Comparison of ENCODE assay signal across 16 cellular contexts in the genomic region with DNA sequence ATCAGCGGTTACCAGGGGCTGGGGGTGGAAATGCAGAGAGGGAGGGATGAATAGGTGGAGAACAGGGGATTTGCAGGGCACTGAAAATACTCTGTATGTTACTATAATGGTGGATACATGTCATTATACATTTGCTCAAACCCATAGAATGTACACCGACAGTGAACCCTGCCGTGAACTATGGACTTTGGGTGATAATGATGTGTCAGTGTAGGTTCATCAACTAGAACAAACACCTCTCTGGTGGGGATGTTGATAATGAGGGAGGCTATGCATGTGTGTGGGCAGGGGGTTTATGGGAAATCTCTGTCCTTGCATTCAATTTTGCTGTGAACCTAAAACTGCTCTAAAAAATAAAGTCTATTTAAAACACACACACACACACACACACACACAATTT. TPM values are rescaled to one million over a fixed set of nuclear protein-coding genes. Genes with fewer than 3 reads are reported as not detected.
DNase-seq lines count a peak whose midpoint lies in the region; ATAC-seq and TF ChIP-seq lines count a peak whose summit lies in the region.
"Had no signal": no experiment of that assay in that cellular context is flagged by ENCODE, and none has a peak within 500 bp of the region (broad histone marks: within the 10 kb centered on the region; RNA-seq: fewer than 3 reads in every experiment).

No MANE protein-coding gene starts in this region.

- DNase-seq in CD14-positive monocyte (ENCODE audit: low spot score) (no peak), hepatocyte (ENCODE audit: low spot score) (peak; percentile 29), DMS 273 (lab: John Stamatoyannopoulos, UW; ENCODE audit: unreplicated experiment) (no peak), NCI-H1694 treated with DMSO at 0.1 percent for 48 hours (lab: John Stamatoyannopoulos, UW) (no peak), GM13976 (ENCODE audit: low spot score) (no peak)
- DNase-seq: 8988T; Caco-2; CD4-positive, alpha-beta T cell; DMS153; DMS79; GDM1; HCEC 1CT had no signal

- no peaks in the 10 kb centered on the region for H3K27me3 ChIP-seq in hepatocyte
- no peaks in the 10 kb centered on the region for H3K27me3 ChIP-seq in neutrophil

- H3K9me3 ChIP-seq in hepatocyte (ENCODE audit: low read depth) (no peaks in the 10 kb centered on the region), neutrophil (no peaks in the 10 kb centered on the region)
- H3K9me3 ChIP-seq: Caco-2 had no signal

- peak overlapping the region; percentile 65 for H3K27ac ChIP-seq in hepatocyte
- H3K27ac ChIP-seq in neutrophil = peak overlapping the region; percentile 80

- H3K4me1 Mint-ChIP-seq in CD14-positive monocyte = peaks cover 85% of the 10 kb centered on the region

- H3K79me2 ChIP-seq in hepatocyte = no peaks in the 10 kb centered on the region

- no peaks in the 10 kb centered on the region for H3K4me1 ChIP-seq in hepatocyte (ENCODE audit: insufficient read depth)
- peaks cover 47 to 51% of the 10 kb centered on the region in 2 experiments for H3K4me1 ChIP-seq in neutrophil (ENCODE audit: control insufficient read depth in 1 of 2, insufficient read depth in 1 of 2, low read depth in 1 of 2, low read length in 1 of 2)

- no peak overlapping the region for H3K4me2 ChIP-seq in hepatocyte
- H3K4me2 ChIP-seq: GM23338 had no signal

- no peak overlapping the region for H2AFZ ChIP-seq in hepatocyte
- H2AFZ ChIP-seq: GM23338 had no signal

- WGBS in hepatocyte (ENCODE audit: low lambda C conversion rate, missing lambda C conversion rate) = 78% methylated on average over 3 of the region's 3 CpGs

- H3K36me3 ChIP-seq in hepatocyte (replicated peaks; ENCODE audit: insufficient read depth, low read depth) = no peaks in the 10 kb centered on the region
- H3K36me3 ChIP-seq in neutrophil = no peaks in the 10 kb centered on the region

- no peak for TF ChIP-seq CTCF in CD14-positive monocyte (IDR thresholded peaks at IDR 0.05)
- TF ChIP-seq CTCF in hepatocyte (IDR thresholded peaks at IDR 0.05; ENCODE audit: poor library complexity) = no peak
- TF ChIP-seq CTCF in neutrophil (IDR thresholded peaks at IDR 0.05) = no peak
- TF ChIP-seq CTCF in GM13976 (IDR thresholded peaks at IDR 0.05; ENCODE audit: borderline replicate concordance, control extremely low read depth, extremely low read depth, insufficient read depth, missing control alignments) = no peak

- intact Hi-C loops in CD14-positive monocyte (cut with micrococcal nuclease) = no loop called here

- in situ Hi-C loops in GM13976 (cut with MboI; ENCODE audit: low sequenced_read_pairs, unreplicated experiment) = no loop called here

- peaks cover 0 to 2% (median 0%) of the 10 kb centered on the region in 7 donors for H3K9me3 Mint-ChIP-seq in CD14-positive monocyte
- H3K9me3 Mint-ChIP-seq: CD4-positive, alpha-beta T cell; GM23338 had no signal

- no peak for ATAC-seq in HG02970 (IDR thresholded peaks at IDR 0.05; ENCODE audit: low FRiP score, unreplicated experiment)
- ATAC-seq: GM23338 had no signal

- no peaks in the 10 kb centered on the region for H3K9me2 ChIP-seq in hepatocyte (replicated peaks; ENCODE audit: insufficient read depth)

- H4K20me1 ChIP-seq in hepatocyte (ENCODE audit: insufficient read depth, poor library complexity, severe bottlenecking) = no peaks in the 10 kb centered on the region

- H3K36me3 Mint-ChIP-seq in CD14-positive monocyte = peaks cover 45 to 64% of the 10 kb centered on the region in 2 donors

- no peaks in the 10 kb centered on the region for H3K27me3 Mint-ChIP-seq in CD14-positive monocyte (ENCODE audit: low read depth in 3 of 3)
- H3K27me3 Mint-ChIP-seq: B cell; CD4-positive, alpha-beta T cell had no signal

- H3K4me3 Mint-ChIP-seq in CD14-positive monocyte = peak overlapping the region in 1 of 2 donors; percentile 80
- H3K4me3 Mint-ChIP-seq: B cell; CD4-positive, alpha-beta T cell; GM23338 had no signal

- H3K4me3 ChIP-seq in hepatocyte (no peak overlapping the region), neutrophil (ENCODE audit: low read depth in 1 of 2, low read length in 1 of 2) (no peak overlapping the region)
- H3K4me3 ChIP-seq: GM23338 had no signal

- peak overlapping the region; percentile 93 to 99 (median 96) for H3K27ac Mint-ChIP-seq in CD14-positive monocyte
- H3K27ac Mint-ChIP-seq: B cell; CD4-positive, alpha-beta T cell; GM23338 had no signal

RNA-seq across cellular contexts. Expression of gene HPSE, which starts 11.5 kb away (rescaled TPM):
- polyA plus RNA-seq in CD14-positive monocyte (10 to 100 TPM; 31.2 to 65.8 TPM), hepatocyte (3.8 and 8.0 TPM in 2 replicates)
- total RNA-seq in hepatocyte = 1.7 and 3.7 TPM in 2 replicates

RNA-seq across cellular contexts. Expression of gene COQ2, which starts 38.5 kb away (rescaled TPM):
- polyA plus RNA-seq in CD14-positive monocyte (10 to 100 TPM; 40.7 to 48.6 TPM), hepatocyte (16.4 and 18.6 TPM in 2 replicates)
- 13.4 and 15.3 TPM in 2 replicates for total RNA-seq in hepatocyte
